Comparison of ENCODE assay signal across 3 cellular contexts in genomic region chr2:191265311-191266170, GRCh38.
TF ChIP-seq lines count a peak whose summit lies in the region.

No MANE protein-coding gene starts in this region.

TF ChIP-seq in liver, 16 proteins besides CTCF, POLR2A, EP300 and RAD21 (continued from another document):
- TF ChIP-seq MAX (IDR thresholded peaks at IDR 0.05) = peak; percentile 86
- peak; percentile 63 for TF ChIP-seq NR2F2 (IDR thresholded peaks at IDR 0.05)
- TF ChIP-seq ATF3 (IDR thresholded peaks at IDR 0.05) = no peak
- TF ChIP-seq GABPA (IDR thresholded peaks at IDR 0.05 in 1 of 2, conservative IDR thresholded peaks at IDR 0.05 in 1 of 2) = no peak
- peak; percentile 28 for TF ChIP-seq HNF4G (IDR thresholded peaks at IDR 0.05)
- no peak for TF ChIP-seq FOXA1 (IDR thresholded peaks at IDR 0.05)
- TF ChIP-seq JUND (IDR thresholded peaks at IDR 0.05) = peak in 1 of 2 donors; percentile 47
- no peak for TF ChIP-seq ZBTB33 (IDR thresholded peaks at IDR 0.05)
- peak; percentile 58 to 62 for TF ChIP-seq HNF4A (conservative IDR thresholded peaks at IDR 0.05)
- peak; percentile 86 for TF ChIP-seq TAF1 (conservative IDR thresholded peaks at IDR 0.05)
- peak; percentile 44 for TF ChIP-seq REST (IDR thresholded peaks at IDR 0.05)
- peak; percentile 94 for TF ChIP-seq YY1 (IDR thresholded peaks at IDR 0.05)
- TF ChIP-seq EGR1 (IDR thresholded peaks at IDR 0.05; ENCODE audit: low read depth in 2 of 2) = peak in 1 of 2 donors; percentile 75
- peak; percentile 70 to 82 for TF ChIP-seq RXRA (IDR thresholded peaks at IDR 0.05)
- no peak for TF ChIP-seq FOXA2 (IDR thresholded peaks at IDR 0.05)

TF ChIP-seq in HepG2, 621 proteins besides CTCF, POLR2A, EP300 and RAD21 (continued from another document):
- TF ChIP-seq ZSCAN22 (CRISPR knock-in tag; IDR thresholded peaks at IDR 0.05) (no peak), ZNF138 (CRISPR knock-in tag; IDR thresholded peaks at IDR 0.05; ENCODE audit: low read depth) (no peak)

TF ChIP-seq in HEK293T, 16 proteins besides CTCF, POLR2A, EP300 and RAD21 (continued from another document):
- TF ChIP-seq ELF4 (IDR thresholded peaks at IDR 0.05) (no peak), PKNOX1 (IDR thresholded peaks at IDR 0.05) (no peak)
